ENCODE assay signal across 1 cellular context in the genomic region with DNA sequence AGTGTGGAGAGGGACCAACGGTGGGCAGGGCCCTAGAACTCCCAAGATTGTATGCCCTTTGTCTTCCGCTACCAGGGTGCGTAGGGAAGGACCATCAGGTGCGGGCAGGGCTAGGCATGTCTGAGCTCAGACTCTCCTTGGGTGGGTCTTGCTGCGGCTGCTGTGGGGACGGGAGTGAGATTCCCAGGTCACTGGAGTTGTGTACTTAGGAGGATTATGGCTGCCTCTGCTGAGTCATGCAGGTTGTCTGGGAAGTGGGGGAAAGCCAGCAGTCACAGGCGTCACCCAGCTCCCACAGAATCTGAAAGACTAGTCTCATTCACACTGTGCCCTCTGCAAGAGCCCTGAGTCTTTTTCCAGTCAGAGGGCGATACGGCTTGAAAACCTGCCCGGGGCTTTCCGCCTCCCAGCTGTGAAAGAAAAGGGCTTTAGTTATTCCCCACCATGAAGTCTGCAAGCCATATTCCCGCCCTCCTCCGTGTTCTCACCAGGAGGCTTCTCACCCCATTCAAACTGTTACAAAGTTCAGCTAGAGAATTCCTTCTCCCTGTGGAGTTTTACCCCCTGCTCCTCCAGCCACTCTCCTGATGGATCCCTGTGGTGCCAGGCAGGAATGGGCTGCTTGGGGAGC.
TF ChIP-seq lines count a peak whose summit lies in the region.

No MANE protein-coding gene starts in this region.

TF ChIP-seq in HepG2, 621 proteins besides CTCF, POLR2A, EP300 and RAD21:
- 0 out of 2 replicates have a peak, but pooled peaks have one; percentile 7 for TF ChIP-seq FOSL2 (CRISPR knock-in tag; IDR thresholded peaks at IDR 0.05)
TF ChIP-seq in HepG2: peak in this region for 1; not testable (repeated sequence) for 620.
